Comparison of ENCODE assay signal across 22 cellular contexts in the genomic region with DNA sequence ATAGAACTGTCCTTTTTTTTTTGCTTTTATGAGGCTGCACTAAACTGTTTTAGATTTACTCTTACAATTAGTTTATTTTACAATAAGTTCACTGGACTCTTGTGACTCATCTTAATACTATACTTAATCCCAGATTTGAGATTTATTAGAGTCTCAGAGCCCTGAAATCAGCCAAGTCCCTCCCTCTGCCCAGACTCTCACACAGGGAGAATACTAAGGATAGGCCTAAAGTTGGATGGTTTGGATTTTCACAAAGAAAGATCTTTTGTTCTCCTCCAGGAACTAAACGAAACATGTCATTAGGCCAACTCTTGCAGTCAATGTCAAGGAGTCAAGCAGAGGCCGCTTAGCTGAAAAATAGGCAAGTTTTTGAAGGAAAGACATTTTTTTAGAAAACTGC. TPM values are rescaled to one million over a fixed set of nuclear protein-coding genes. Genes with fewer than 3 reads are reported as not detected.
A peak's percentile ranks its signal among the peaks of the same experiment; 100 is the strongest.
DNase-seq lines count a peak whose midpoint lies in the region; ATAC-seq, FAIRE-seq and TF ChIP-seq lines count a peak whose summit lies in the region.
"Had no signal": no experiment of that assay in that cellular context is flagged by ENCODE, and none has a peak within 500 bp of the region (broad histone marks: within the 10 kb centered on the region; RNA-seq: fewer than 3 reads in every experiment).

No MANE protein-coding gene starts in this region.

- H3K27me3 ChIP-seq in left ventricle myocardium inferior (ENCODE audit: low read depth) = peaks cover 8% of the 10 kb centered on the region
- no peaks in the 10 kb centered on the region for H3K27me3 ChIP-seq in smooth muscle cell (ENCODE audit: low read depth)
- H3K27me3 ChIP-seq in WERI-Rb-1 (ENCODE audit: insufficient read depth, low read depth, severe bottlenecking) = no peaks in the 10 kb centered on the region
- H3K27me3 ChIP-seq: Peyer's patch had no signal

- no peaks in the 10 kb centered on the region for H3K9me3 Mint-ChIP-seq in neural crest cell

- no peak overlapping the region for H3K9ac ChIP-seq in smooth muscle cell (ENCODE audit: low read depth)
- H3K9ac ChIP-seq: KMS-11 had no signal

- peaks cover 6% of the 10 kb centered on the region for H3K36me3 Mint-ChIP-seq in neural crest cell (ENCODE audit: low read depth)
- H3K36me3 Mint-ChIP-seq: CD14-positive monocyte had no signal

- no peaks in the 10 kb centered on the region for H4K20me1 ChIP-seq in smooth muscle cell (ENCODE audit: low read depth)

- H3K9me3 ChIP-seq in left ventricle myocardium inferior (replicated peaks) = no peaks in the 10 kb centered on the region
- H3K9me3 ChIP-seq in smooth muscle cell (replicated peaks; ENCODE audit: low read depth) = no peaks in the 10 kb centered on the region
- no peaks in the 10 kb centered on the region for H3K9me3 ChIP-seq in WERI-Rb-1 (ENCODE audit: severe bottlenecking)
- H3K9me3 ChIP-seq: Peyer's patch had no signal

- H3K27ac ChIP-seq in left ventricle myocardium inferior (replicated peaks) (no peak overlapping the region), smooth muscle cell (ENCODE audit: low read depth) (no peak overlapping the region), WERI-Rb-1 (no peak overlapping the region)
- H3K27ac ChIP-seq: KMS-11, Peyer's patch, SK-N-MC had no signal

- DNase-seq in Right ventricle myocardium superior = no peak
- no peak for DNase-seq in left ventricle myocardium inferior
- no peak for DNase-seq in neural crest cell (ENCODE audit: low read depth, low spot score)
- DNase-seq in smooth muscle cell (lab: John Stamatoyannopoulos, UW; ENCODE audit: unreplicated experiment) = no peak
- no peak for DNase-seq in WERI-Rb-1
- no peak for DNase-seq in posterior vena cava (ENCODE audit: low spot score)
- DNase-seq: EL, GF-D8, IMR-90, NCI-H1105, NCI-H146, NCI-H2029 treated with DMSO at 0.1 percent for 48 hours, NCI-H524 treated with DMSO at 0.1 percent for 48 hours, NCI-H82, Peyer's patch, SHP77 had no signal

- H3K4me1 Mint-ChIP-seq in neural crest cell = peaks cover 15% of the 10 kb centered on the region

- peak overlapping the region; percentile 18 for H2AFZ ChIP-seq in smooth muscle cell (ENCODE audit: low read depth)

- H3K27ac Mint-ChIP-seq in neural crest cell (ENCODE audit: unreplicated experiment) = peak overlapping the region; percentile 81
- H3K27ac Mint-ChIP-seq: CD14-positive monocyte had no signal

- H3K36me3 ChIP-seq in left ventricle myocardium inferior = no peaks in the 10 kb centered on the region
- H3K36me3 ChIP-seq in smooth muscle cell (ENCODE audit: low read depth) = no peaks in the 10 kb centered on the region
- no peaks in the 10 kb centered on the region for H3K36me3 ChIP-seq in WERI-Rb-1
- H3K36me3 ChIP-seq: Peyer's patch had no signal

- no peaks in the 10 kb centered on the region for H3F3A ChIP-seq in smooth muscle cell (ENCODE audit: low read depth)

- peak; percentile 59 for ATAC-seq in Right ventricle myocardium superior (ENCODE audit: poor library complexity)

- intact Hi-C loops in Right ventricle myocardium superior (cut with DNase I) = no loop called here
- intact Hi-C loops in left ventricle myocardium inferior (cut with micrococcal nuclease) = no loop called here
- intact Hi-C loops in posterior vena cava (cut with DNase I) = no loop called here

- H3K4me2 ChIP-seq in smooth muscle cell = no peak overlapping the region
- H3K4me2 ChIP-seq: KMS-11 had no signal

- no peak overlapping the region for H3K4me3 ChIP-seq in left ventricle myocardium inferior
- no peak overlapping the region for H3K4me3 ChIP-seq in smooth muscle cell
- H3K4me3 ChIP-seq in WERI-Rb-1 (ENCODE audit: low read depth, low read length) = no peak overlapping the region
- H3K4me3 ChIP-seq: Peyer's patch, SK-N-MC had no signal

- 53% methylated on average over 2 of the region's 2 CpGs for WGBS in smooth muscle cell (ENCODE audit: low lambda C conversion rate)

- no peaks in the 10 kb centered on the region for H3K27me3 Mint-ChIP-seq in neural crest cell (ENCODE audit: low read depth)

- H3K79me2 ChIP-seq in smooth muscle cell (ENCODE audit: low read depth) = no peaks in the 10 kb centered on the region

- TF ChIP-seq CTCF in left ventricle myocardium inferior (IDR thresholded peaks at IDR 0.05; ENCODE audit: borderline replicate concordance) (no peak), neural crest cell (conservative IDR thresholded peaks at IDR 0.05) (no peak), smooth muscle cell (IDR thresholded peaks at IDR 0.05; ENCODE audit: borderline replicate concordance, insufficient read depth, poor library complexity, severe bottlenecking) (no peak), WERI-Rb-1 (IDR thresholded peaks at IDR 0.05; ENCODE audit: low read depth, low read length) (no peak)

- FAIRE-seq in endometrium (lab: Jason Lieb, UNC) = peak; percentile 65
- FAIRE-seq: A204.1, D721Med had no signal

- no peak overlapping the region for H3K4me3 Mint-ChIP-seq in neural crest cell
- H3K4me3 Mint-ChIP-seq: CD14-positive monocyte had no signal

- H3K4me1 ChIP-seq in left ventricle myocardium inferior (no peaks in the 10 kb centered on the region), smooth muscle cell (ENCODE audit: low read depth) (no peaks in the 10 kb centered on the region)
- H3K4me1 ChIP-seq: Peyer's patch had no signal

RNA-seq across cellular contexts. Expression of a gene that starts 42.7 kb away (rescaled TPM):
- total RNA-seq in Right ventricle myocardium superior = 1.0 TPM
- total RNA-seq in left ventricle myocardium inferior = 1.3 TPM
- 40.6 and 40.9 TPM in 2 replicates for total RNA-seq in neural crest cell
- 0.54 and 2.6 TPM in 2 replicates for total RNA-seq in smooth muscle cell
- polyA plus RNA-seq in smooth muscle cell = 0.07 TPM in 1 of 2 replicates, not detected in the other
- 1 to 10 TPM; 2.6 to 3.4 TPM for total RNA-seq in posterior vena cava
